Comparison of ENCODE assay signal across 16 cellular contexts in genomic region chr14:98932436-98933325, GRCh38.
DNase-seq lines count a peak whose midpoint lies in the region; ATAC-seq lines count a peak whose summit lies in the region.
"Had no signal": no experiment of that assay in that cellular context is flagged by ENCODE, and none has a peak within 500 bp of the region (broad histone marks: within the 10 kb centered on the region; RNA-seq: fewer than 3 reads in every experiment).

No MANE protein-coding gene starts in this region.

- H3K4me1 Mint-ChIP-seq in activated naive CD4-positive, alpha-beta T cell treated with anti-CD3 and anti-CD28 coated beads, Interleukin-2, amount 50 U/mL, for 24 hours: peaks cover 95% of the 10 kb centered on the region
- peaks cover 44% of the 10 kb centered on the region for H3K4me1 Mint-ChIP-seq in T-helper 2 cell treated with Interferon-gamma antibody and Interleukin-4, amounts not matched to agents 5 μg/mL and 100 μg/mL, for 36 hours (ENCODE audit: low read depth)
- H3K4me1 Mint-ChIP-seq in stimulated activated naive CD8-positive, alpha-beta T cell treated with anti-CD3 and anti-CD28 coated beads, Interleukin-15, amount 100 ng/mL, for 72 hours: peaks cover 85% of the 10 kb centered on the region

- H3K36me3 Mint-ChIP-seq in activated naive CD4-positive, alpha-beta T cell treated with anti-CD3 and anti-CD28 coated beads, Interleukin-2, amount 50 U/mL, for 24 hours: peaks cover 9% of the 10 kb centered on the region
- peaks cover 2% of the 10 kb centered on the region for H3K36me3 Mint-ChIP-seq in T-helper 2 cell treated with Interferon-gamma antibody and Interleukin-4, amounts not matched to agents 5 μg/mL and 100 μg/mL, for 36 hours (ENCODE audit: low read depth)

- peak overlapping the region; percentile 76 for H3K4me3 Mint-ChIP-seq in activated naive CD4-positive, alpha-beta T cell treated with anti-CD3 and anti-CD28 coated beads, Interleukin-2, amount 50 U/mL, for 24 hours
- H3K4me3 Mint-ChIP-seq in T-helper 2 cell treated with Interferon-gamma antibody and Interleukin-4, amounts not matched to agents 5 μg/mL and 100 μg/mL, for 36 hours: peak overlapping the region; percentile 72
- H3K4me3 Mint-ChIP-seq in stimulated activated naive CD8-positive, alpha-beta T cell treated with anti-CD3 and anti-CD28 coated beads, Interleukin-15, amount 100 ng/mL, for 72 hours: peak overlapping the region; percentile 68

- no peak for ATAC-seq in stimulated activated naive CD8-positive, alpha-beta T cell treated with anti-CD3 and anti-CD28 coated beads, Interleukin-15, amount 100 ng/mL, for 72 hours
- ATAC-seq: heart right ventricle, K562 had no signal

- H3K27ac Mint-ChIP-seq in activated naive CD4-positive, alpha-beta T cell treated with anti-CD3 and anti-CD28 coated beads, Interleukin-2, amount 50 U/mL, for 24 hours: peak overlapping the region; percentile 94
- H3K27ac Mint-ChIP-seq in T-helper 2 cell treated with Interferon-gamma antibody and Interleukin-4, amounts not matched to agents 5 μg/mL and 100 μg/mL, for 36 hours: peak overlapping the region; percentile 87
- peak overlapping the region; percentile 79 to 94 for H3K27ac Mint-ChIP-seq in stimulated activated naive CD8-positive, alpha-beta T cell treated with anti-CD3 and anti-CD28 coated beads, Interleukin-15, amount 100 ng/mL, for 72 hours

- H3K9me3 Mint-ChIP-seq in activated naive CD4-positive, alpha-beta T cell treated with anti-CD3 and anti-CD28 coated beads, Interleukin-2, amount 50 U/mL, for 24 hours: no peaks in the 10 kb centered on the region
- H3K9me3 Mint-ChIP-seq in T-helper 2 cell treated with Interferon-gamma antibody and Interleukin-4, amounts not matched to agents 5 μg/mL and 100 μg/mL, for 36 hours: peaks cover 6% of the 10 kb centered on the region
- peaks cover 4 to 29% of the 10 kb centered on the region in 2 donors for H3K9me3 Mint-ChIP-seq in stimulated activated naive CD8-positive, alpha-beta T cell treated with anti-CD3 and anti-CD28 coated beads, Interleukin-15, amount 100 ng/mL, for 72 hours

- no peaks in the 10 kb centered on the region for H3K27me3 Mint-ChIP-seq in activated naive CD4-positive, alpha-beta T cell treated with anti-CD3 and anti-CD28 coated beads, Interleukin-2, amount 50 U/mL, for 24 hours
- H3K27me3 Mint-ChIP-seq in T-helper 2 cell treated with Interferon-gamma antibody and Interleukin-4, amounts not matched to agents 5 μg/mL and 100 μg/mL, for 36 hours (ENCODE audit: low read depth): no peaks in the 10 kb centered on the region
- H3K27me3 Mint-ChIP-seq in stimulated activated naive CD8-positive, alpha-beta T cell treated with anti-CD3 and anti-CD28 coated beads, Interleukin-15, amount 100 ng/mL, for 72 hours: no peaks in the 10 kb centered on the region

- DNase-seq in activated naive CD4-positive, alpha-beta T cell (lab: John Stamatoyannopoulos, UW): no peak
- DNase-seq in T-helper 2 cell treated with Interferon-gamma antibody and Interleukin-4, amounts not matched to agents 5 μg/mL and 100 μg/mL, for 36 hours (ENCODE audit: low spot score): no peak
- DNase-seq in central memory CD4-positive, alpha-beta T cell: peak; percentile 24
- no peak for DNase-seq in stimulated activated naive CD8-positive, alpha-beta T cell treated with anti-CD3 and anti-CD28 coated beads, Interleukin-15, amount 100 ng/mL, for 72 hours
- DNase-seq in NCI-H1417 (lab: John Stamatoyannopoulos, UW) (no peak), DMS153 (lab: John Stamatoyannopoulos, UW) (no peak)
- DNase-seq: Calu3, GM23248, heart right ventricle, left ventricle myocardium inferior, NCI-H1694 treated with DMSO at 0.1 percent for 48 hours, NCI-H774, OCI-M1, T1000 had no signal
